ENCODE assay signal across 1 cellular context in genomic region chr16:52548261-52549010, GRCh38.
TF ChIP-seq lines count a peak whose summit lies in the region.

No MANE protein-coding gene starts in this region.

TF ChIP-seq in GM12878, 131 proteins besides CTCF, POLR2A, EP300 and RAD21 (continued from another document):
- no peak for TF ChIP-seq STAT3 (IDR thresholded peaks at IDR 0.05; ENCODE audit: low read depth, low read length)
- TF ChIP-seq, protein P1, sequence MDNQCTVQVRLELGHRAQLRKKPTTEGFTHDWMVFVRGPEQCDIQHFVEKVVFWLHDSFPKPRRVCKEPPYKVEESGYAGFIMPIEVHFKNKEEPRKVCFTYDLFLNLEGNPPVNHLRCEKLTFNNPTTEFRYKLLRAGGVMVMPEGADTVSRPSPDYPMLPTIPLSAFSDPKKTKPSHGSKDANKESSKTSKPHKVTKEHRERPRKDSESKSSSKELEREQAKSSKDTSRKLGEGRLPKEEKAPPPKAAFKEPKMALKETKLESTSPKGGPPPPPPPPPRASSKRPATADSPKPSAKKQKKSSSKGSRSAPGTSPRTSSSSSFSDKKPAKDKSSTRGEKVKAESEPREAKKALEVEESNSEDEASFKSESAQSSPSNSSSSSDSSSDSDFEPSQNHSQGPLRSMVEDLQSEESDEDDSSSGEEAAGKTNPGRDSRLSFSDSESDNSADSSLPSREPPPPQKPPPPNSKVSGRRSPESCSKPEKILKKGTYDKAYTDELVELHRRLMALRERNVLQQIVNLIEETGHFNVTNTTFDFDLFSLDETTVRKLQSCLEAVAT (IDR thresholded peaks at IDR 0.05), result no peak
- TF ChIP-seq NR2F1 (conservative IDR thresholded peaks at IDR 0.05), result no peak
- no peak for TF ChIP-seq EED (IDR thresholded peaks at IDR 0.05; ENCODE audit: low read depth)
- no peak for TF ChIP-seq CREB1 (IDR thresholded peaks at IDR 0.05; ENCODE audit: low read depth)
- TF ChIP-seq RB1 (IDR thresholded peaks at IDR 0.05; ENCODE audit: borderline replicate concordance), result no peak
- TF ChIP-seq SIN3A (IDR thresholded peaks at IDR 0.05; ENCODE audit: low read depth, low read length), result no peak
- TF ChIP-seq RUNX3 (IDR thresholded peaks at IDR 0.05; ENCODE audit: low read length), result no peak
- TF ChIP-seq, protein P2, sequence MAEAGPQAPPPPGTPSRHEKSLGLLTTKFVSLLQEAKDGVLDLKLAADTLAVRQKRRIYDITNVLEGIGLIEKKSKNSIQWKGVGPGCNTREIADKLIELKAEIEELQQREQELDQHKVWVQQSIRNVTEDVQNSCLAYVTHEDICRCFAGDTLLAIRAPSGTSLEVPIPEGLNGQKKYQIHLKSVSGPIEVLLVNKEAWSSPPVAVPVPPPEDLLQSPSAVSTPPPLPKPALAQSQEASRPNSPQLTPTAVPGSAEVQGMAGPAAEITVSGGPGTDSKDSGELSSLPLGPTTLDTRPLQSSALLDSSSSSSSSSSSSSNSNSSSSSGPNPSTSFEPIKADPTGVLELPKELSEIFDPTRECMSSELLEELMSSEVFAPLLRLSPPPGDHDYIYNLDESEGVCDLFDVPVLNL (IDR thresholded peaks at IDR 0.05; ENCODE audit: low read depth, low read length), result no peak
- TF ChIP-seq USF1 (IDR thresholded peaks at IDR 0.05; ENCODE audit: borderline replicate concordance, extremely low read length, insufficient read depth, low read depth, low read length), result no peak
- TF ChIP-seq ZNF207 (IDR thresholded peaks at IDR 0.05; ENCODE audit: borderline replicate concordance), result no peak
- no peak for TF ChIP-seq POLR2AphosphoS2 (IDR thresholded peaks at IDR 0.05; ENCODE audit: low read depth, low read length)
- no peak for TF ChIP-seq FOXM1 (IDR thresholded peaks at IDR 0.05; ENCODE audit: low read depth, low read length)
- TF ChIP-seq ATF7 (IDR thresholded peaks at IDR 0.05; ENCODE audit: low read depth), result no peak
- TF ChIP-seq PBX3 (IDR thresholded peaks at IDR 0.05; ENCODE audit: insufficient replicate concordance, low read depth, low read length), result no peak
- TF ChIP-seq MYB (IDR thresholded peaks at IDR 0.05; ENCODE audit: borderline replicate concordance, low read depth, low read length), result no peak
- no peak for TF ChIP-seq ZSCAN29 (IDR thresholded peaks at IDR 0.05)
